3 cellular contexts compared by ENCODE assay signal in the genomic region with DNA sequence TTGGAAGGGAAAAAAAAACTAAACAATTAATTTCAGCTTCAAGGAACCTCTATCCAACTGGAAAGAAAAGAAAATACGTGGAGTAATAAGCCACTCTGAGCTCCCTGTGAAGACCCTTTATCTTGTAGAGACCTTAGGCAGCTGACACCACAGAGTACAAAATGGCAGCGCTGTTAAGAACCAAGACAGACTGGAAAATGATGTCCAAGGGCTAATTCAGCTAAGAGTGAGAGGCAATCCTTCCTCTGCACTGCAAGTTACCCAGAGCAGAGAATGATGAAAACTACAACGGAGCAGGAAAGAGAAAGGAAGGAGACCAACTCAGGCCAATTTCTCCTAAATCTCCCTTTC.
TF ChIP-seq lines count a peak whose summit lies in the region.

No MANE protein-coding gene starts in this region.

TF ChIP-seq in HEK293, 187 proteins besides CTCF, POLR2A, EP300 and RAD21:
- peak; percentile 46; the same call in 1 of the 2 replicates for TF ChIP-seq PRDM1 (tag by site-specific recombination; IDR thresholded peaks at IDR 0.05)
- no peak for TF ChIP-seq ZNF549 (tag by site-specific recombination; IDR thresholded peaks at IDR 0.05)

TF ChIP-seq in GM12878, 131 proteins besides CTCF, POLR2A, EP300 and RAD21:
- TF ChIP-seq IRF4 (IDR thresholded peaks at IDR 0.05; ENCODE audit: low read depth, low read length) (no peak), HDGF (IDR thresholded peaks at IDR 0.05) (no peak), TBL1XR1 (IDR thresholded peaks at IDR 0.05; ENCODE audit: low read depth, low read length) (no peak), CBX3 (IDR thresholded peaks at IDR 0.05; ENCODE audit: borderline replicate concordance, low read depth) (no peak), PAX5 (IDR thresholded peaks at IDR 0.05; ENCODE audit: borderline replicate concordance, low read depth, low read length) (no peak), IRF5 (IDR thresholded peaks at IDR 0.05; ENCODE audit: borderline replicate concordance) (no peak), TCF3 (IDR thresholded peaks at IDR 0.05; ENCODE audit: borderline replicate concordance, insufficient read depth, low read depth, low read length) (no peak), SUZ12 (IDR thresholded peaks at IDR 0.05; ENCODE audit: unreplicated experiment) (no peak), NFIC (IDR thresholded peaks at IDR 0.05; ENCODE audit: low read depth, low read length) (no peak)
- TF ChIP-seq, protein P1, sequence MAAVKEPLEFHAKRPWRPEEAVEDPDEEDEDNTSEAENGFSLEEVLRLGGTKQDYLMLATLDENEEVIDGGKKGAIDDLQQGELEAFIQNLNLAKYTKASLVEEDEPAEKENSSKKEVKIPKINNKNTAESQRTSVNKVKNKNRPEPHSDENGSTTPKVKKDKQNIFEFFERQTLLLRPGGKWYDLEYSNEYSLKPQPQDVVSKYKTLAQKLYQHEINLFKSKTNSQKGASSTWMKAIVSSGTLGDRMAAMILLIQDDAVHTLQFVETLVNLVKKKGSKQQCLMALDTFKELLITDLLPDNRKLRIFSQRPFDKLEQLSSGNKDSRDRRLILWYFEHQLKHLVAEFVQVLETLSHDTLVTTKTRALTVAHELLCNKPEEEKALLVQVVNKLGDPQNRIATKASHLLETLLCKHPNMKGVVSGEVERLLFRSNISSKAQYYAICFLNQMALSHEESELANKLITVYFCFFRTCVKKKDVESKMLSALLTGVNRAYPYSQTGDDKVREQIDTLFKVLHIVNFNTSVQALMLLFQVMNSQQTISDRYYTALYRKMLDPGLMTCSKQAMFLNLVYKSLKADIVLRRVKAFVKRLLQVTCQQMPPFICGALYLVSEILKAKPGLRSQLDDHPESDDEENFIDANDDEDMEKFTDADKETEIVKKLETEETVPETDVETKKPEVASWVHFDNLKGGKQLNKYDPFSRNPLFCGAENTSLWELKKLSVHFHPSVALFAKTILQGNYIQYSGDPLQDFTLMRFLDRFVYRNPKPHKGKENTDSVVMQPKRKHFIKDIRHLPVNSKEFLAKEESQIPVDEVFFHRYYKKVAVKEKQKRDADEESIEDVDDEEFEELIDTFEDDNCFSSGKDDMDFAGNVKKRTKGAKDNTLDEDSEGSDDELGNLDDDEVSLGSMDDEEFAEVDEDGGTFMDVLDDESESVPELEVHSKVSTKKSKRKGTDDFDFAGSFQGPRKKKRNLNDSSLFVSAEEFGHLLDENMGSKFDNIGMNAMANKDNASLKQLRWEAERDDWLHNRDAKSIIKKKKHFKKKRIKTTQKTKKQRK (IDR thresholded peaks at IDR 0.05; ENCODE audit: low read depth, low read length): no peak

TF ChIP-seq in HepG2, 621 proteins besides CTCF, POLR2A, EP300 and RAD21:
- TF ChIP-seq CAMTA2 (CRISPR knock-in tag; IDR thresholded peaks at IDR 0.05; ENCODE audit: borderline replicate concordance) (no peak), ZSCAN29 (CRISPR knock-in tag; conservative IDR thresholded peaks at IDR 0.05) (no peak), THAP9 (CRISPR knock-in tag; IDR thresholded peaks at IDR 0.05; ENCODE audit: borderline replicate concordance) (no peak), CBFB (CRISPR knock-in tag; IDR thresholded peaks at IDR 0.05) (no peak), GABPB1 (CRISPR knock-in tag; IDR thresholded peaks at IDR 0.05) (no peak), ZNF556 (CRISPR knock-in tag; IDR thresholded peaks at IDR 0.05; ENCODE audit: borderline replicate concordance) (no peak)
TF ChIP-seq in HepG2: peak in this region for 0.
